In genomic region chr2:47035615-47036488, GRCh38 we compare ENCODE assay signal across 1 cellular context.
TF ChIP-seq lines count a peak whose summit lies in the region.

No MANE protein-coding gene starts in this region.

TF ChIP-seq in HepG2, 621 proteins besides CTCF, POLR2A, EP300 and RAD21 (continued from another document and continues in another):
- TF ChIP-seq SNAPC5 (CRISPR knock-in tag; IDR thresholded peaks at IDR 0.05; ENCODE audit: borderline replicate concordance) (peak; percentile 71; the same call in 1 of the 2 replicates), HOMEZ (CRISPR knock-in tag; IDR thresholded peaks at IDR 0.05; ENCODE audit: low read depth) (no peak), PHF8 (CRISPR knock-in tag; IDR thresholded peaks at IDR 0.05) (no peak), HDAC6 (IDR thresholded peaks at IDR 0.05; ENCODE audit: low read depth, low read length) (no peak), NR2F6 (IDR thresholded peaks at IDR 0.05) (peak; percentile 92), NR2F6 (CRISPR knock-in tag; IDR thresholded peaks at IDR 0.05) (peak; percentile 84), ZBTB1 (CRISPR knock-in tag; IDR thresholded peaks at IDR 0.05; ENCODE audit: borderline replicate concordance) (no peak), RERE (CRISPR knock-in tag; IDR thresholded peaks at IDR 0.05; ENCODE audit: low read depth) (0 out of 2 replicates have a peak, but pooled peaks have one; percentile 33), ZNF839 (CRISPR knock-in tag; IDR thresholded peaks at IDR 0.05; ENCODE audit: borderline replicate concordance) (no peak; the same call in 1 of the 2 replicates), ZNF577 (CRISPR knock-in tag; IDR thresholded peaks at IDR 0.05; ENCODE audit: borderline replicate concordance, low read depth) (no peak), MTA1 (CRISPR knock-in tag; IDR thresholded peaks at IDR 0.05; ENCODE audit: borderline replicate concordance) (no peak; the same call in 1 of the 2 replicates), ATF7-NPFF (CRISPR knock-in tag; IDR thresholded peaks at IDR 0.05; ENCODE audit: low read depth) (no peak), WIZ (CRISPR knock-in tag; IDR thresholded peaks at IDR 0.05) (no peak), ZNF432 (CRISPR knock-in tag; IDR thresholded peaks at IDR 0.05; ENCODE audit: borderline replicate concordance) (no peak), SMAD3 (CRISPR knock-in tag; IDR thresholded peaks at IDR 0.05) (no peak), ZNF776 (CRISPR knock-in tag; IDR thresholded peaks at IDR 0.05) (no peak), YEATS2 (CRISPR knock-in tag; IDR thresholded peaks at IDR 0.05; ENCODE audit: borderline replicate concordance) (no peak), ZNF513 (CRISPR knock-in tag; conservative IDR thresholded peaks at IDR 0.05) (no peak), ATF2 (CRISPR knock-in tag; IDR thresholded peaks at IDR 0.05) (peak; percentile 59; the same call in 1 of the 2 replicates), KDM2A (CRISPR knock-in tag; IDR thresholded peaks at IDR 0.05; ENCODE audit: borderline replicate concordance, low read depth) (no peak), ZNF891 (CRISPR knock-in tag; IDR thresholded peaks at IDR 0.05) (peak; percentile 51; the same call in 1 of the 2 replicates), ZFP1 (CRISPR knock-in tag; IDR thresholded peaks at IDR 0.05) (0 out of 2 replicates have a peak, but pooled peaks have one; percentile 56), SATB2 (CRISPR knock-in tag; IDR thresholded peaks at IDR 0.05) (no peak), MBNL3 (CRISPR knock-in tag; conservative IDR thresholded peaks at IDR 0.05) (no peak), NR2C2 (CRISPR knock-in tag; IDR thresholded peaks at IDR 0.05; ENCODE audit: borderline replicate concordance) (no peak), ZSCAN29 (CRISPR knock-in tag; conservative IDR thresholded peaks at IDR 0.05) (peak; percentile 29; the same call in 1 of the 2 replicates), PCBP1 (IDR thresholded peaks at IDR 0.05; ENCODE audit: borderline replicate concordance, low read depth, low read length) (no peak), RFX3 (CRISPR knock-in tag; IDR thresholded peaks at IDR 0.05) (no peak), ATAD3A (CRISPR knock-in tag; IDR thresholded peaks at IDR 0.05) (no peak), ZNF530 (CRISPR knock-in tag; IDR thresholded peaks at IDR 0.05; ENCODE audit: low read depth) (no peak), ZNF282 (IDR thresholded peaks at IDR 0.05; ENCODE audit: partially characterized antibody) (no peak), SNAI1 (CRISPR knock-in tag; IDR thresholded peaks at IDR 0.05; ENCODE audit: borderline replicate concordance) (0 out of 2 replicates have a peak, but pooled peaks have one; percentile 54), ZNF331 (CRISPR knock-in tag; IDR thresholded peaks at IDR 0.05) (peak; percentile 59; the same call in 1 of the 2 replicates), HDAC1 (CRISPR knock-in tag; IDR thresholded peaks at IDR 0.05) (peak; percentile 55), ZNF451 (CRISPR knock-in tag; IDR thresholded peaks at IDR 0.05) (no peak), ZMAT5 (CRISPR knock-in tag; IDR thresholded peaks at IDR 0.05; ENCODE audit: borderline replicate concordance, low read depth) (no peak), SMC3 (IDR thresholded peaks at IDR 0.05; ENCODE audit: low read length) (no peak), TOPORS (CRISPR knock-in tag; IDR thresholded peaks at IDR 0.05) (no peak), ZSCAN12 (CRISPR knock-in tag; IDR thresholded peaks at IDR 0.05) (peak; percentile 54; the same call in 1 of the 2 replicates), CERS6 (CRISPR knock-in tag; IDR thresholded peaks at IDR 0.05) (no peak), ZFP91 (CRISPR knock-in tag; IDR thresholded peaks at IDR 0.05; ENCODE audit: borderline replicate concordance) (0 out of 2 replicates have a peak, but pooled peaks have one; percentile 24), ZNF263 (CRISPR knock-in tag; IDR thresholded peaks at IDR 0.05) (peak; percentile 48; the same call in 1 of the 2 replicates), SIX4 (CRISPR knock-in tag; IDR thresholded peaks at IDR 0.05) (peak; percentile 55; the same call in 1 of the 2 replicates), ZNF740 (CRISPR knock-in tag; IDR thresholded peaks at IDR 0.05) (no peak), ARID5B (CRISPR knock-in tag; IDR thresholded peaks at IDR 0.05) (peak; percentile 72)
